23 cellular contexts compared by ENCODE assay signal in genomic region chr20:57372581-57373350, GRCh38. TPM values are rescaled to one million over a fixed set of nuclear protein-coding genes. Genes with fewer than 3 reads are reported as not detected.
"Had no signal": no experiment of that assay in that cellular context is flagged by ENCODE, and none has a peak within 500 bp of the region (broad histone marks: within the 10 kb centered on the region; RNA-seq: fewer than 3 reads in every experiment).

No MANE protein-coding gene starts in this region.

- DNase-seq: activated CD4-positive, alpha-beta memory T cell treated with anti-CD3 and anti-CD28 coated beads for 36 hours; activated CD4-positive, alpha-beta T cell treated with anti-CD3 and anti-CD28 coated beads for 48 hours; activated CD4-positive, CD25-positive, alpha-beta regulatory T cell; activated naive CD4-positive, alpha-beta T cell treated with anti-CD3 and anti-CD28 coated beads for 36 hours; activated T-cell treated with anti-CD3 and anti-CD28 coated beads, Interleukin-2, amount 50 U/mL, for 48 hours; anterior cingulate cortex; body of pancreas; effector memory CD4-positive, alpha-beta T cell; glutamatergic neuron; occipital lobe; stimulated activated CD4-positive, alpha-beta T cell treated with anti-CD3 and anti-CD28 coated beads, Interleukin-4, amount 100 ng/mL, for 1 hour; stimulated activated naive CD4-positive, alpha-beta T cell treated with Interleukin-2 at 50 U/mL for 16 hours had no signal

- H3K27ac ChIP-seq: body of pancreas, cardiac muscle cell, esophagus muscularis mucosa, hepatocyte, thoracic aorta, upper lobe of left lung had no signal

- H2AFZ ChIP-seq: hepatocyte had no signal

- ATAC-seq: body of pancreas, sciatic nerve had no signal

- FAIRE-seq: frontal cortex had no signal

- H3K27me3 ChIP-seq: body of pancreas, cardiac muscle cell, esophagus muscularis mucosa, hepatocyte, upper lobe of left lung had no signal

- H3K4me1 ChIP-seq: body of pancreas had no signal

- H3K4me2 ChIP-seq: hepatocyte had no signal

- H3K4me3 ChIP-seq: body of pancreas, cardiac muscle cell, esophagus muscularis mucosa, hepatocyte, thoracic aorta, upper lobe of left lung had no signal

- H3K79me2 ChIP-seq: hepatocyte had no signal

- H3K9me3 ChIP-seq: body of pancreas, esophagus muscularis mucosa, thoracic aorta, upper lobe of left lung had no signal

RNA-seq across cellular contexts. Expression of gene SPO11, which starts 43.2 kb away (rescaled TPM):
- total RNA-seq: activated CD4-positive, alpha-beta memory T cell treated with anti-CD3 and anti-CD28 coated beads for 36 hours; activated naive CD4-positive, alpha-beta T cell treated with anti-CD3 and anti-CD28 coated beads for 36 hours; body of pancreas; cardiac muscle cell; dermis microvascular lymphatic vessel endothelial cell; esophagus muscularis mucosa; frontal cortex; hepatocyte; liver; mononuclear cell; myocyte; occipital lobe; sciatic nerve; thoracic aorta; upper lobe of left lung had no signal
- polyA plus RNA-seq: cardiac muscle cell, hepatocyte, liver had no signal
